Comparison of ENCODE assay signal across 1 cellular context in the genomic region with DNA sequence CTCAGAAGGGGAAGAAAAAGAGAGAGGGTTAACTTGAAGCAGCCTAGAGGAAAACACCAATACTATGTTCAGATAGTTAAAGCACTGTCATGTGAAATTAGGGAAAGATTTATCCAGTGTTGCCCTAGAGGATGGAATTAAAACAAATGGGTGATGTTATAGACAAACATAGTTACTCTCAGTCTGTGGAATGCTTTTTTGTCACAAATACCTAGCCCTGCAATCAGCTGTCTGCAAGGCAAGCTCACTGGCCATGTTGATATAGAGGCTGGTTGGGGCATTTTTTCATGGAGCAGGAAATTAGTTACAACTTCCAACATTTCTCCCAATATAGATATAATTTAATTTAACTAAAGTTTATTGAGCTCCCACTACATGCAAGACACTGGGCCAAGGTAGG.
TF ChIP-seq lines count a peak whose summit lies in the region.

No MANE protein-coding gene starts in this region.

TF ChIP-seq in IMR-90, 13 proteins besides CTCF, POLR2A, EP300 and RAD21:
- TF ChIP-seq MAZ (IDR thresholded peaks at IDR 0.05; ENCODE audit: borderline replicate concordance, low read depth, low read length) (no peak), BHLHE40 (IDR thresholded peaks at IDR 0.05; ENCODE audit: low read depth, low read length) (no peak), MXI1 (IDR thresholded peaks at IDR 0.05; ENCODE audit: borderline replicate concordance, low read depth, low read length) (no peak), CHD1 (IDR thresholded peaks at IDR 0.05; ENCODE audit: low read depth, low read length) (no peak), CEBPB (IDR thresholded peaks at IDR 0.05; ENCODE audit: low read depth, low read length) (no peak), RCOR1 (IDR thresholded peaks at IDR 0.05; ENCODE audit: insufficient replicate concordance, low read length) (no peak), USF2 (IDR thresholded peaks at IDR 0.05; ENCODE audit: low read depth, low read length) (no peak), MAFK (IDR thresholded peaks at IDR 0.05; ENCODE audit: low read depth, low read length) (no peak), RFX5 (IDR thresholded peaks at IDR 0.05; ENCODE audit: low read depth, low read length) (no peak), SMC3 (IDR thresholded peaks at IDR 0.05; ENCODE audit: low read depth, low read length) (no peak), FOS (IDR thresholded peaks at IDR 0.05; ENCODE audit: low read depth, low read length) (no peak), NFE2L2 (IDR thresholded peaks at IDR 0.05; ENCODE audit: low read depth, low read length) (no peak)
- TF ChIP-seq, protein P1, sequence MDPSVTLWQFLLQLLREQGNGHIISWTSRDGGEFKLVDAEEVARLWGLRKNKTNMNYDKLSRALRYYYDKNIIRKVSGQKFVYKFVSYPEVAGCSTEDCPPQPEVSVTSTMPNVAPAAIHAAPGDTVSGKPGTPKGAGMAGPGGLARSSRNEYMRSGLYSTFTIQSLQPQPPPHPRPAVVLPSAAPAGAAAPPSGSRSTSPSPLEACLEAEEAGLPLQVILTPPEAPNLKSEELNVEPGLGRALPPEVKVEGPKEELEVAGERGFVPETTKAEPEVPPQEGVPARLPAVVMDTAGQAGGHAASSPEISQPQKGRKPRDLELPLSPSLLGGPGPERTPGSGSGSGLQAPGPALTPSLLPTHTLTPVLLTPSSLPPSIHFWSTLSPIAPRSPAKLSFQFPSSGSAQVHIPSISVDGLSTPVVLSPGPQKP (IDR thresholded peaks at IDR 0.05; ENCODE audit: borderline replicate concordance, low read depth, low read length), result no peak
TF ChIP-seq in IMR-90: peak in this region for 0.
